ENCODE assay signal across 8 cellular contexts in genomic region chr11:110297082-110297725, GRCh38. TPM values are rescaled to one million over a fixed set of nuclear protein-coding genes. Genes with fewer than 3 reads are reported as not detected.
DNase-seq lines count a peak whose midpoint lies in the region; ATAC-seq, FAIRE-seq and TF ChIP-seq lines count a peak whose summit lies in the region.

No MANE protein-coding gene starts in this region.

- 67% methylated on average over 10 of the region's 10 CpGs for WGBS in GM12878 (ENCODE audit: insufficient coverage, insufficient replicate concordance, low lambda C conversion rate, missing lambda C conversion rate)
- WGBS in right lobe of liver (ENCODE audit: insufficient coverage, low coverage, low lambda C conversion rate, missing lambda C conversion rate): 19% methylated on average over 10 of the region's 10 CpGs

- TF ChIP-seq RAD21 in GM12878 (IDR thresholded peaks at IDR 0.05; ENCODE audit: insufficient read depth, low read depth, low read length): no peak

- no peak for TF ChIP-seq CTCF in right atrium auricular region (IDR thresholded peaks at IDR 0.05)
- no peak for TF ChIP-seq CTCF in GM12878 (IDR thresholded peaks at IDR 0.05 in 2 of 3, conservative IDR thresholded peaks at IDR 0.05 in 1 of 3; ENCODE audit: control insufficient read depth in 2 of 3, extremely low read depth in 1 of 3, insufficient read depth in 1 of 3, low read depth in 3 of 3, low read length in 3 of 3)
- TF ChIP-seq CTCF in right lobe of liver (IDR thresholded peaks at IDR 0.05): no peak
- no peak for TF ChIP-seq CTCF in uterus (IDR thresholded peaks at IDR 0.05)

- no peaks in the 10 kb centered on the region for H3K9me3 ChIP-seq in right atrium auricular region
- H3K9me3 ChIP-seq in GM12878 (replicated peaks; ENCODE audit: control insufficient read depth, insufficient read depth, low read length): no peaks in the 10 kb centered on the region
- H3K9me3 ChIP-seq in right lobe of liver: no peaks in the 10 kb centered on the region
- H3K9me3 ChIP-seq in uterus: no peaks in the 10 kb centered on the region

- in situ Hi-C loops in GM12878 (cut with MboI): no loop called here

- intact Hi-C loops in Right ventricle myocardium superior (cut with DNase I): loop anchor here (10.0 kb wide), 1 partner anchor 68 kb away; no protein-coding TSS in a partner anchor
- intact Hi-C loops in GM12878 (cut with micrococcal nuclease; ENCODE audit: unreplicated experiment): loop anchor here (2.0 to 10.0 kb wide), 2 partner anchors 76 to 138 kb away; no protein-coding TSS in a partner anchor
- intact Hi-C loops in right lobe of liver (cut with DNase I): loop anchor here in 1 of 2 donors (10.0 kb wide), 1 partner anchor 58 kb away; no protein-coding TSS in a partner anchor
- intact Hi-C loops in uterus (cut with DNase I; ENCODE audit: low total_unique reads): no loop called here
- intact Hi-C loops in head of caudate nucleus (cut with DNase I): loop anchor here (10.0 kb wide), 3 partner anchors 78 to 138 kb away; no protein-coding TSS in a partner anchor

- ATAC-seq in Right ventricle myocardium superior (ENCODE audit: poor library complexity) (no peak), GM12878 (no peak), right lobe of liver (peak in 2 of 4 donors; percentile 1 to 6), GM19397 (IDR thresholded peaks at IDR 0.05; ENCODE audit: unreplicated experiment) (no peak), HG03520 (IDR thresholded peaks at IDR 0.05; ENCODE audit: unreplicated experiment) (no peak)

- peak overlapping the region; percentile 84 for H2AFZ ChIP-seq in GM12878 (ENCODE audit: control insufficient read depth, low read depth, low read length)

- no peaks in the 10 kb centered on the region for H4K20me1 ChIP-seq in GM12878 (ENCODE audit: control insufficient read depth, insufficient read depth)

- no peak for TF ChIP-seq POLR2A in GM12878 (IDR thresholded peaks at IDR 0.05; ENCODE audit: low read depth, low read length)
- no peak for TF ChIP-seq POLR2A in right lobe of liver (IDR thresholded peaks at IDR 0.05)
- no peak for TF ChIP-seq POLR2A in uterus (IDR thresholded peaks at IDR 0.05)

- H3K27me3 ChIP-seq in right atrium auricular region (no peaks in the 10 kb centered on the region), GM12878 (replicated peaks in 1 of 2; ENCODE audit: control insufficient read depth in 2 of 2, insufficient read depth in 2 of 2, low read length in 1 of 2) (no peaks in the 10 kb centered on the region), right lobe of liver (no peaks in the 10 kb centered on the region), uterus (no peaks in the 10 kb centered on the region)

- H3K9ac ChIP-seq in GM12878 (ENCODE audit: control insufficient read depth, insufficient read depth, low read length): peak overlapping the region; percentile 51; the same call in 1 of the 2 replicates

- POLR2A ChIA-PET in GM12878 (lab: Charles Lee): interaction anchor here (1.5 to 3.4 kb wide), 3 partner anchors 12 to 29 kb away, joined by 3 to 16 read pairs (median 8); no protein-coding TSS in a partner anchor

- BruUV-seq in GM12878 (replicated peaks; lab: Mats Ljungman, UMichigan): TSS peak; percentile 82

- SMC1A ChIA-PET in GM12878 (lab: Charles Lee; ENCODE audit: uncharacterized antibody, unreplicated experiment): interaction anchor here (0.6 to 2.5 kb wide), 14 partner anchors 12 to 76 kb away, joined by 3 to 17 read pairs (median 4); no protein-coding TSS in a partner anchor

- RAD21 ChIA-PET in GM12878 (lab: Charles Lee; ENCODE audit: unreplicated experiment): interaction anchor here (0.6 to 1.6 kb wide), 5 partner anchors 31 to 353 kb away, joined by 3 to 5 read pairs (median 3); no protein-coding TSS in a partner anchor

- H3K36me3 ChIP-seq in right atrium auricular region (no peaks in the 10 kb centered on the region), GM12878 (ENCODE audit: control insufficient read depth in 2 of 2, insufficient read depth in 2 of 2, low read length in 1 of 2) (no peaks in the 10 kb centered on the region), right lobe of liver (no peaks in the 10 kb centered on the region), uterus (no peaks in the 10 kb centered on the region)

- H3K27ac ChIP-seq in right atrium auricular region (peak overlapping the region; percentile 97), GM12878 (ENCODE audit: control insufficient read depth, insufficient read depth) (peak overlapping the region; percentile 46; the same call in 1 of the 2 replicates), right lobe of liver (peak overlapping the region; percentile 87 to 96 (median 95)), uterus (peak overlapping the region; percentile 92 to 97)

- TF ChIP-seq EP300 in GM12878 (IDR thresholded peaks at IDR 0.05; ENCODE audit: borderline replicate concordance in 1 of 2, control insufficient read depth in 1 of 2, low read depth in 2 of 2, low read length in 2 of 2): no peak

- CTCF ChIA-PET in GM12878 (lab: Yijun Ruan, JAX): interaction anchor here (0.9 to 2.4 kb wide), 7 partner anchors 16 to 93 kb away, joined by 3 to 8 read pairs (median 4); no protein-coding TSS in a partner anchor

- H3K4me2 ChIP-seq in GM12878 (ENCODE audit: control insufficient read depth, insufficient read depth): peak overlapping the region; percentile 96

- peaks cover 39% of the 10 kb centered on the region for H3K79me2 ChIP-seq in GM12878 (ENCODE audit: control insufficient read depth, insufficient read depth, low read length)

- DNase-seq in right atrium auricular region (ENCODE audit: low spot score): no peak
- DNase-seq in Right ventricle myocardium superior: no peak
- DNase-seq in GM12878 (ENCODE audit: low read depth, low spot score): no peak
- no peak for DNase-seq in right lobe of liver
- DNase-seq in uterus: no peak
- no peak for DNase-seq in head of caudate nucleus

- FAIRE-seq in GM12878 (lab: Jason Lieb, UNC): no peak

- peak overlapping the region; percentile 88 to 89 for H3K4me3 ChIP-seq in right atrium auricular region
- peak overlapping the region; percentile 60; the same call in 1 of the 2 replicates for H3K4me3 ChIP-seq in GM12878
- peak overlapping the region; percentile 66 to 86 (median 80) for H3K4me3 ChIP-seq in right lobe of liver
- peak overlapping the region; percentile 67 to 87 for H3K4me3 ChIP-seq in uterus

- H3K4me1 ChIP-seq in right atrium auricular region (peaks cover 0 to 34% of the 10 kb centered on the region in 2 donors), GM12878 (ENCODE audit: control insufficient read depth, insufficient read depth, low read length) (no peaks in the 10 kb centered on the region), right lobe of liver (peaks cover 0 to 52% (median 10%) of the 10 kb centered on the region in 4 donors), uterus (peaks cover 0 to 9% of the 10 kb centered on the region in 2 donors)

TF ChIP-seq in GM12878, 131 proteins besides CTCF, POLR2A, EP300 and RAD21:
- TF ChIP-seq RELA (IDR thresholded peaks at IDR 0.05; ENCODE audit: borderline replicate concordance, partially characterized antibody) (no peak), MLLT1 (IDR thresholded peaks at IDR 0.05) (0 out of 2 replicates have a peak, but pooled peaks have one; percentile 60), RBBP5 (conservative IDR thresholded peaks at IDR 0.05) (no peak)

RNA-seq across cellular contexts. Expression of gene RDX, which starts 0.8 kb away (rescaled TPM):
- total RNA-seq in right atrium auricular region: 10 to 100 TPM; 58.8 to 78.5 TPM
- 114 TPM for total RNA-seq in Right ventricle myocardium superior
- 134 and 138 TPM in 2 replicates for total RNA-seq in GM12878 (2013; cell fraction: nucleolus; rRNA removed)
- 24.6 and 31.7 TPM in 2 replicates for total RNA-seq in GM12878 (2014; rRNA removed)
- total RNA-seq in GM12878 (2014; rRNA removed; fragmentation: Illumina TruSeq; extraction: Trizol): 50.3 and 53.0 TPM in 2 replicates
- total RNA-seq in GM12878 (2021): 57.5 and 62.0 TPM in 2 replicates
- 16.7 TPM for polyA plus RNA-seq in GM12878 (2011; ENCODE audit: low read depth)
- 48.1 and 108 TPM in 2 replicates for polyA plus RNA-seq in GM12878 (2011; rRNA removed)
- 13.5 and 19.8 TPM in 2 replicates for polyA plus RNA-seq in GM12878 (2011; cell fraction: cytosol; rRNA removed)
- polyA plus RNA-seq in GM12878 (2011; cell fraction: nucleus; rRNA removed): 23.7 and 36.3 TPM in 2 replicates
- 21.9 and 34.0 TPM in 2 replicates for polyA plus RNA-seq in GM12878 (2012)
- polyA plus RNA-seq in GM12878 (2014; fragmentation: Illumina TruSeq; extraction: Trizol): 44.8 and 47.4 TPM in 2 replicates
- polyA plus RNA-seq in GM12878 (2014; fragmentation: Nextera tagmentation; extraction: Ambion mirVana): 10 to 100 TPM; 37.4 to 40.3 TPM
- 22.5 and 31.1 TPM in 2 replicates for polyA plus RNA-seq in GM12878 (2014; rRNA removed)
- polyA plus RNA-seq in GM12878 (2016; fragmentation: Nextera tagmentation; extraction: Ambion mirVana): 10 to 100 TPM; 55.5 to 62.2 TPM
- polyA minus RNA-seq in GM12878 (2011; rRNA and poly(A)+ RNA removed): 29.6 and 59.3 TPM in 2 replicates
- 16.8 and 25.0 TPM in 2 replicates for polyA minus RNA-seq in GM12878 (2011; cell fraction: cytosol; rRNA and poly(A)+ RNA removed)
- 14.3 and 27.2 TPM in 2 replicates for polyA minus RNA-seq in GM12878 (2011; cell fraction: nucleus; rRNA and poly(A)+ RNA removed)
- 10 to 100 TPM; 47.1 to 87.8 (median 81.8) TPM for total RNA-seq in right lobe of liver
- total RNA-seq in uterus: 100 to 1,000 TPM in 2 of 4 donors, 10 to 100 TPM in 2; 38.5 to 115 (median 97.7) TPM

Comparison
In these comparisons a context has a peak if more than half of its experiments do, and no peak if none do; other contexts are left out.
1. H3K27ac ChIP-seq: peak in every context shown above with its lines; median percentile 97 in right atrium auricular region; 95 in right lobe of liver; 94 in uterus; 46 in GM12878.